In genomic region chr9:83622433-83622813, GRCh38 we compare ENCODE assay signal across 8 cellular contexts. TPM values are rescaled to one million over a fixed set of nuclear protein-coding genes. Genes with fewer than 3 reads are reported as not detected.
DNase-seq lines count a peak whose midpoint lies in the region; ATAC-seq and TF ChIP-seq lines count a peak whose summit lies in the region.

No MANE protein-coding gene starts in this region.

- peak overlapping the region; percentile 86 for H3K4me3 Mint-ChIP-seq in chondrocyte (ENCODE audit: unreplicated experiment)
- peak overlapping the region; percentile 91 to 96 (median 94) for H3K4me3 Mint-ChIP-seq in naive thymus-derived CD8-positive, alpha-beta T cell

- H3K27ac ChIP-seq in MM.1S (ENCODE audit: low read length): peak overlapping the region; percentile 85; the same call in 1 of the 2 replicates

- H3K4me1 Mint-ChIP-seq in chondrocyte (ENCODE audit: low read depth): peaks cover 18% of the 10 kb centered on the region
- H3K4me1 Mint-ChIP-seq in naive thymus-derived CD8-positive, alpha-beta T cell: peaks cover 23 to 39% (median 37%) of the 10 kb centered on the region in 4 donors

- TF ChIP-seq CTCF in MM.1S (IDR thresholded peaks at IDR 0.05; ENCODE audit: low read length) (no peak), chondrocyte (IDR thresholded peaks at IDR 0.05) (no peak)

- no peaks in the 10 kb centered on the region for H3K9me3 Mint-ChIP-seq in chondrocyte (ENCODE audit: low read depth)
- no peaks in the 10 kb centered on the region for H3K9me3 Mint-ChIP-seq in naive thymus-derived CD8-positive, alpha-beta T cell

- H3K9me2 ChIP-seq in MM.1S (replicated peaks; ENCODE audit: insufficient read depth, low read length): no peaks in the 10 kb centered on the region

- H3K4me2 ChIP-seq in MM.1S (ENCODE audit: low read depth, low read length): peak overlapping the region; percentile 98; the same call in 1 of the 2 replicates

- H3K9ac ChIP-seq in MM.1S (ENCODE audit: low read length): peak overlapping the region; percentile 90; the same call in 1 of the 2 replicates

- DNase-seq in MM.1S (no peak), chondrocyte (ENCODE audit: low spot score) (no peak), NCI-H2081 (lab: John Stamatoyannopoulos, UW) (no peak), posterior cingulate gyrus (no peak), putamen (ENCODE audit: low spot score) (no peak)
- DNase-seq in naive thymus-derived CD8-positive, alpha-beta T cell: peak in 2 of 10 donors; percentile 4 to 16

- peak overlapping the region; percentile 94 for H3K4me3 ChIP-seq in MM.1S (ENCODE audit: low read length)

- no peaks in the 10 kb centered on the region for H3K36me3 Mint-ChIP-seq in chondrocyte (ENCODE audit: low read depth)
- peaks cover 0 to 4% (median 0%) of the 10 kb centered on the region in 3 donors for H3K36me3 Mint-ChIP-seq in naive thymus-derived CD8-positive, alpha-beta T cell

- 0 out of 2 replicates have a peak, but pooled peaks cover 3% of the 10 kb centered on the region for H3K79me2 ChIP-seq in MM.1S (ENCODE audit: low read length)

- H3K4me1 ChIP-seq in MM.1S (ENCODE audit: low read length): peaks cover 9% of the 10 kb centered on the region

- peak overlapping the region; percentile 78 for H3K27ac Mint-ChIP-seq in chondrocyte (ENCODE audit: unreplicated experiment)
- peak overlapping the region; percentile 89 to 98 (median 96) for H3K27ac Mint-ChIP-seq in naive thymus-derived CD8-positive, alpha-beta T cell

- POLR2A ChIA-PET in naive thymus-derived CD8-positive, alpha-beta T cell (lab: Charles Lee): interaction anchor here (0.9 to 2.5 kb wide), 5 partner anchors 27 to 357 kb away, joined by 3 to 25 read pairs (median 13); partner anchors contain the start of genes HNRNPK, KIF27, RMI1 and UBQLN1

- no peaks in the 10 kb centered on the region for H3K36me3 ChIP-seq in MM.1S (replicated peaks; ENCODE audit: insufficient read depth, low read length)

- H3K27me3 Mint-ChIP-seq in chondrocyte (ENCODE audit: low read depth): no peaks in the 10 kb centered on the region
- H3K27me3 Mint-ChIP-seq in naive thymus-derived CD8-positive, alpha-beta T cell: no peaks in the 10 kb centered on the region

- peak overlapping the region; percentile 96 for H2AFZ ChIP-seq in MM.1S (ENCODE audit: low read length)

- H3F3A ChIP-seq in MM.1S (ENCODE audit: insufficient read depth, low read length): peaks cover 12% of the 10 kb centered on the region

- ATAC-seq in GM18511 (IDR thresholded peaks at IDR 0.05; ENCODE audit: unreplicated experiment) (peak; percentile 5), HG03432 (IDR thresholded peaks at IDR 0.05; ENCODE audit: unreplicated experiment) (no peak)
- ATAC-seq in naive thymus-derived CD8-positive, alpha-beta T cell: no peak

- H3K9me3 ChIP-seq in MM.1S (replicated peaks; ENCODE audit: insufficient read depth, low read length): no peaks in the 10 kb centered on the region

- intact Hi-C loops in posterior cingulate gyrus (cut with DNase I): loop anchor here (5.0 to 10.0 kb wide), 2 partner anchors 288 to 290 kb away; no protein-coding TSS in a partner anchor

- H3K27me3 ChIP-seq in MM.1S (replicated peaks; ENCODE audit: insufficient read depth, low read length): no peaks in the 10 kb centered on the region

- no peaks in the 10 kb centered on the region for H4K20me1 ChIP-seq in MM.1S (ENCODE audit: insufficient read depth, low read length)

RNA-seq across cellular contexts. Expression of gene IDNK, which starts 0.5 kb away (rescaled TPM):
- total RNA-seq in chondrocyte: 1.8 to 2.3 TPM (median 2.1 TPM) in 3 replicates
- total RNA-seq in naive thymus-derived CD8-positive, alpha-beta T cell: 10 to 100 TPM; 11.4 to 12.6 TPM
- 10 to 100 TPM; 15.8 to 19.3 (median 19.1) TPM for polyA plus RNA-seq in naive thymus-derived CD8-positive, alpha-beta T cell
